1 cellular context compared by ENCODE assay signal in the genomic region with DNA sequence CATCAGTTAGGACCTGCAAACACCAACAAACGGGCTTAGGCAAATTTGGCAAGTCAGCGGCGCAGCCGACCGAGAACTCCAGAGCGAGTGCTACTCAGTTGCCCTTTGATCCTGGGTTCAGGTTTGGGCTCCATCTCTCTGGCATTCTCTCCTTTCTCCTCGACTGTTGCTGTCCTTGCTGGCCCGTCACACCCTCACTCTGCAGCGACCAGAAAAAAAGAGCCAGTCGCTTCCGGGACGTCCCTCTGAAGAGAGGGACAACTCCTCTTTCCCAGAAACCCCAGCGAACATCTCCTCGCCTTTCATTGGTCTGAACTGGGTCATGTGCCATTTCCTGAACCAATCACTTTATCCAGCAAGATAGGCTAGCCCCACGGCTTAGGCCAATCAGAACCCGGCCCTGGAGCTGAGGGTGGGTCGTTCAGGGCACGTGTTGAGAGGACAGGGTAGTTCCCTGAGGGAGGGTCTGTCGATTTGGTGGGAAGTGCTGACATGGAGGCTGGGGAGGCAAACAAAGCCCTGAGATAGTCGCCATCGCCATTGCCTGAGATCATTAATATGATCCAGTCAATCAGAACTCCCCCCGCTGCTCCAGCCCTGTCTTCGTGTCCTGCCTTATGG.
TF ChIP-seq lines count a peak whose summit lies in the region.

No MANE protein-coding gene starts in this region.

TF ChIP-seq in K562, 482 proteins besides CTCF, POLR2A, EP300 and RAD21 (continued from another document):
- no peak for TF ChIP-seq ZNF584 (CRISPR knock-in tag; IDR thresholded peaks at IDR 0.05; ENCODE audit: low read depth)
- no peak for TF ChIP-seq ZNF121 (CRISPR knock-in tag; conservative IDR thresholded peaks at IDR 0.05)
- TF ChIP-seq NELFE (IDR thresholded peaks at IDR 0.05; ENCODE audit: insufficient read depth, insufficient read length): no peak
- TF ChIP-seq SMC3 (conservative IDR thresholded peaks at IDR 0.05; ENCODE audit: insufficient read depth, low read depth, low read length): no peak
- TF ChIP-seq, protein P1, sequence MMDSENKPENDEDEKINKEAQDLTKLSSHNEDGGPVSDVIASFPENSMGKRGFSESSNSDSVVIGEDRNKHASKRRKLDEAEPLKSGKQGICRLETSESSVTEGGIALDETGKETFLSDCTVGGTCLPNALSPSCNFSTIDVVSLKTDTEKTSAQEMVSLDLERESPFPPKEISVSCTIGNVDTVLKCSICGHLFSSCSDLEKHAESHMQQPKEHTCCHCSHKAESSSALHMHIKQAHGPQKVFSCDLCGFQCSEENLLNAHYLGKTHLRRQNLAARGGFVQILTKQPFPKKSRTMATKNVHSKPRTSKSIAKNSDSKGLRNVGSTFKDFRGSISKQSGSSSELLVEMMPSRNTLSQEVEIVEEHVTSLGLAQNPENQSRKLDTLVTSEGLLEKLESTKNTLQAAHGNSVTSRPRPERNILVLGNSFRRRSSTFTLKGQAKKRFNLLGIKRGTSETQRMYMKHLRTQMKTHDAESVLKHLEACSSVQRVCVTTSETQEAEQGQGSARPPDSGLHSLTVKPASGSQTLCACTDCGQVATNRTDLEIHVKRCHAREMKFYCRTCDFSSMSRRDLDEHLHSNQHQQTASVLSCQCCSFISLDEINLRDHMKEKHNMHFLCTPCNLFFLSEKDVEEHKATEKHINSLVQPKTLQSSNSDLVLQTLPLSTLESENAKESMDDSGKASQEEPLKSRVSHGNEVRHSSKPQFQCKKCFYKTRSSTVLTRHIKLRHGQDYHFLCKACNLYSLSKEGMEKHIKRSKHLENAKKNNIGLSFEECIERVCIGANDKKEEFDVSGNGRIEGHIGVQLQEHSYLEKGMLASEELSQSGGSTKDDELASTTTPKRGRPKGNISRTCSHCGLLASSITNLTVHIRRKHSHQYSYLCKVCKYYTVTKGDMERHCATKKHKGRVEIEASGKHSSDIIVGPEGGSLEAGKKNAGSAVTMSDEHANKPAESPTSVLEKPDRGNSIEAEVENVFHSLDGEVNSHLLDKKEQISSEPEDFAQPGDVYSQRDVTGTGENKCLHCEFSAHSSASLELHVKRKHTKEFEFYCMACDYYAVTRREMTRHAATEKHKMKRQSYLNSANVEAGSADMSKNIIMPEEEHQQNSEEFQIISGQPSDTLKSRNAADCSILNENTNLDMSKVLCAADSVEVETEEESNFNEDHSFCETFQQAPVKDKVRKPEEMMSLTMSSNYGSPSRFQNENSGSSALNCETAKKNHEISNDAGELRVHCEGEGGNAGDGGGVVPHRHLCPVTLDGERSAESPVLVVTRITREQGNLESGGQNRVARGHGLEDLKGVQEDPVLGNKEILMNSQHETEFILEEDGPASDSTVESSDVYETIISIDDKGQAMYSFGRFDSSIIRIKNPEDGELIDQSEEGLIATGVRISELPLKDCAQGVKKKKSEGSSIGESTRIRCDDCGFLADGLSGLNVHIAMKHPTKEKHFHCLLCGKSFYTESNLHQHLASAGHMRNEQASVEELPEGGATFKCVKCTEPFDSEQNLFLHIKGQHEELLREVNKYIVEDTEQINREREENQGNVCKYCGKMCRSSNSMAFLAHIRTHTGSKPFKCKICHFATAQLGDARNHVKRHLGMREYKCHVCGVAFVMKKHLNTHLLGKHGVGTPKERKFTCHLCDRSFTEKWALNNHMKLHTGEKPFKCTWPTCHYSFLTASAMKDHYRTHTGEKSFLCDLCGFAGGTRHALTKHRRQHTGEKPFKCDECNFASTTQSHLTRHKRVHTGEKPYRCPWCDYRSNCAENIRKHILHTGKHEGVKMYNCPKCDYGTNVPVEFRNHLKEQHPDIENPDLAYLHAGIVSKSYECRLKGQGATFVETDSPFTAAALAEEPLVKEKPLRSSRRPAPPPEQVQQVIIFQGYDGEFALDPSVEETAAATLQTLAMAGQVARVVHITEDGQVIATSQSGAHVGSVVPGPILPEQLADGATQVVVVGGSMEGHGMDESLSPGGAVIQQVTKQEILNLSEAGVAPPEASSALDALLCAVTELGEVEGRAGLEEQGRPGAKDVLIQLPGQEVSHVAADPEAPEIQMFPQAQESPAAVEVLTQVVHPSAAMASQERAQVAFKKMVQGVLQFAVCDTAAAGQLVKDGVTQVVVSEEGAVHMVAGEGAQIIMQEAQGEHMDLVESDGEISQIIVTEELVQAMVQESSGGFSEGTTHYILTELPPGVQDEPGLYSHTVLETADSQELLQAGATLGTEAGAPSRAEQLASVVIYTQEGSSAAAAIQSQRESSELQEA (IDR thresholded peaks at IDR 0.05; ENCODE audit: low read depth): no peak
- TF ChIP-seq GTF2E2 (tag; IDR thresholded peaks at IDR 0.05): peak; percentile 96
- no peak for TF ChIP-seq ZNF778 (CRISPR knock-in tag; IDR thresholded peaks at IDR 0.05)
- TF ChIP-seq FOXP1 (CRISPR knock-in tag; IDR thresholded peaks at IDR 0.05): peak; percentile 72; the same call in 1 of the 2 replicates
- TF ChIP-seq GABPB2 (CRISPR knock-in tag; conservative IDR thresholded peaks at IDR 0.05): no peak
- no peak for TF ChIP-seq BMI1 (IDR thresholded peaks at IDR 0.05; ENCODE audit: low read length)
- TF ChIP-seq, protein P2, sequence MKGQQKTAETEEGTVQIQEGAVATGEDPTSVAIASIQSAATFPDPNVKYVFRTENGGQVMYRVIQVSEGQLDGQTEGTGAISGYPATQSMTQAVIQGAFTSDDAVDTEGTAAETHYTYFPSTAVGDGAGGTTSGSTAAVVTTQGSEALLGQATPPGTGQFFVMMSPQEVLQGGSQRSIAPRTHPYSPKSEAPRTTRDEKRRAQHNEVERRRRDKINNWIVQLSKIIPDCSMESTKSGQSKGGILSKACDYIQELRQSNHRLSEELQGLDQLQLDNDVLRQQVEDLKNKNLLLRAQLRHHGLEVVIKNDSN (CRISPR knock-in tag; IDR thresholded peaks at IDR 0.05): peak; percentile 96
- no peak for TF ChIP-seq ZNF764 (CRISPR knock-in tag; IDR thresholded peaks at IDR 0.05; ENCODE audit: low read depth)
- TF ChIP-seq HNRNPLL (IDR thresholded peaks at IDR 0.05; ENCODE audit: low read depth, low read length, poor library complexity, severe bottlenecking): no peak
- TF ChIP-seq, protein P3, sequence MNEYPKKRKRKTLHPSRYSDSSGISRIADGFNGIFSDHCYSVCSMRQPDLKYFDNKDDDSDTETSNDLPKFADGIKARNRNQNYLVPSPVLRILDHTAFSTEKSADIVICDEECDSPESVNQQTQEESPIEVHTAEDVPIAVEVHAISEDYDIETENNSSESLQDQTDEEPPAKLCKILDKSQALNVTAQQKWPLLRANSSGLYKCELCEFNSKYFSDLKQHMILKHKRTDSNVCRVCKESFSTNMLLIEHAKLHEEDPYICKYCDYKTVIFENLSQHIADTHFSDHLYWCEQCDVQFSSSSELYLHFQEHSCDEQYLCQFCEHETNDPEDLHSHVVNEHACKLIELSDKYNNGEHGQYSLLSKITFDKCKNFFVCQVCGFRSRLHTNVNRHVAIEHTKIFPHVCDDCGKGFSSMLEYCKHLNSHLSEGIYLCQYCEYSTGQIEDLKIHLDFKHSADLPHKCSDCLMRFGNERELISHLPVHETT (CRISPR knock-in tag; conservative IDR thresholded peaks at IDR 0.05 in 1 of 2, IDR thresholded peaks at IDR 0.05 in 1 of 2): peak in 1 of 2 experiments; percentile 64; a peak in 2 of 4 replicates
- peak; percentile 34; the same call in 1 of the 2 replicates for TF ChIP-seq TOE1 (IDR thresholded peaks at IDR 0.05; ENCODE audit: borderline replicate concordance)
- TF ChIP-seq TOE1 (CRISPR knock-in tag; IDR thresholded peaks at IDR 0.05; ENCODE audit: borderline replicate concordance, low read depth): no peak
- TF ChIP-seq CSDE1 (IDR thresholded peaks at IDR 0.05): no peak
- TF ChIP-seq ZNF766 (CRISPR knock-in tag; conservative IDR thresholded peaks at IDR 0.05): 0 out of 2 replicates have a peak, but pooled peaks have one; percentile 75
- no peak for TF ChIP-seq SMARCB1 (IDR thresholded peaks at IDR 0.05; ENCODE audit: insufficient read length, low read depth)
- TF ChIP-seq, protein P4, sequence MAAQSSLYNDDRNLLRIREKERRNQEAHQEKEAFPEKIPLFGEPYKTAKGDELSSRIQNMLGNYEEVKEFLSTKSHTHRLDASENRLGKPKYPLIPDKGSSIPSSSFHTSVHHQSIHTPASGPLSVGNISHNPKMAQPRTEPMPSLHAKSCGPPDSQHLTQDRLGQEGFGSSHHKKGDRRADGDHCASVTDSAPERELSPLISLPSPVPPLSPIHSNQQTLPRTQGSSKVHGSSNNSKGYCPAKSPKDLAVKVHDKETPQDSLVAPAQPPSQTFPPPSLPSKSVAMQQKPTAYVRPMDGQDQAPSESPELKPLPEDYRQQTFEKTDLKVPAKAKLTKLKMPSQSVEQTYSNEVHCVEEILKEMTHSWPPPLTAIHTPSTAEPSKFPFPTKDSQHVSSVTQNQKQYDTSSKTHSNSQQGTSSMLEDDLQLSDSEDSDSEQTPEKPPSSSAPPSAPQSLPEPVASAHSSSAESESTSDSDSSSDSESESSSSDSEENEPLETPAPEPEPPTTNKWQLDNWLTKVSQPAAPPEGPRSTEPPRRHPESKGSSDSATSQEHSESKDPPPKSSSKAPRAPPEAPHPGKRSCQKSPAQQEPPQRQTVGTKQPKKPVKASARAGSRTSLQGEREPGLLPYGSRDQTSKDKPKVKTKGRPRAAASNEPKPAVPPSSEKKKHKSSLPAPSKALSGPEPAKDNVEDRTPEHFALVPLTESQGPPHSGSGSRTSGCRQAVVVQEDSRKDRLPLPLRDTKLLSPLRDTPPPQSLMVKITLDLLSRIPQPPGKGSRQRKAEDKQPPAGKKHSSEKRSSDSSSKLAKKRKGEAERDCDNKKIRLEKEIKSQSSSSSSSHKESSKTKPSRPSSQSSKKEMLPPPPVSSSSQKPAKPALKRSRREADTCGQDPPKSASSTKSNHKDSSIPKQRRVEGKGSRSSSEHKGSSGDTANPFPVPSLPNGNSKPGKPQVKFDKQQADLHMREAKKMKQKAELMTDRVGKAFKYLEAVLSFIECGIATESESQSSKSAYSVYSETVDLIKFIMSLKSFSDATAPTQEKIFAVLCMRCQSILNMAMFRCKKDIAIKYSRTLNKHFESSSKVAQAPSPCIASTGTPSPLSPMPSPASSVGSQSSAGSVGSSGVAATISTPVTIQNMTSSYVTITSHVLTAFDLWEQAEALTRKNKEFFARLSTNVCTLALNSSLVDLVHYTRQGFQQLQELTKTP (IDR thresholded peaks at IDR 0.05; ENCODE audit: low read depth in 1 of 2, partially characterized antibody in 2 of 2): no peak
- no peak for TF ChIP-seq NCOA2 (IDR thresholded peaks at IDR 0.05; ENCODE audit: partially characterized antibody in 2 of 2)
- TF ChIP-seq, protein P5, sequence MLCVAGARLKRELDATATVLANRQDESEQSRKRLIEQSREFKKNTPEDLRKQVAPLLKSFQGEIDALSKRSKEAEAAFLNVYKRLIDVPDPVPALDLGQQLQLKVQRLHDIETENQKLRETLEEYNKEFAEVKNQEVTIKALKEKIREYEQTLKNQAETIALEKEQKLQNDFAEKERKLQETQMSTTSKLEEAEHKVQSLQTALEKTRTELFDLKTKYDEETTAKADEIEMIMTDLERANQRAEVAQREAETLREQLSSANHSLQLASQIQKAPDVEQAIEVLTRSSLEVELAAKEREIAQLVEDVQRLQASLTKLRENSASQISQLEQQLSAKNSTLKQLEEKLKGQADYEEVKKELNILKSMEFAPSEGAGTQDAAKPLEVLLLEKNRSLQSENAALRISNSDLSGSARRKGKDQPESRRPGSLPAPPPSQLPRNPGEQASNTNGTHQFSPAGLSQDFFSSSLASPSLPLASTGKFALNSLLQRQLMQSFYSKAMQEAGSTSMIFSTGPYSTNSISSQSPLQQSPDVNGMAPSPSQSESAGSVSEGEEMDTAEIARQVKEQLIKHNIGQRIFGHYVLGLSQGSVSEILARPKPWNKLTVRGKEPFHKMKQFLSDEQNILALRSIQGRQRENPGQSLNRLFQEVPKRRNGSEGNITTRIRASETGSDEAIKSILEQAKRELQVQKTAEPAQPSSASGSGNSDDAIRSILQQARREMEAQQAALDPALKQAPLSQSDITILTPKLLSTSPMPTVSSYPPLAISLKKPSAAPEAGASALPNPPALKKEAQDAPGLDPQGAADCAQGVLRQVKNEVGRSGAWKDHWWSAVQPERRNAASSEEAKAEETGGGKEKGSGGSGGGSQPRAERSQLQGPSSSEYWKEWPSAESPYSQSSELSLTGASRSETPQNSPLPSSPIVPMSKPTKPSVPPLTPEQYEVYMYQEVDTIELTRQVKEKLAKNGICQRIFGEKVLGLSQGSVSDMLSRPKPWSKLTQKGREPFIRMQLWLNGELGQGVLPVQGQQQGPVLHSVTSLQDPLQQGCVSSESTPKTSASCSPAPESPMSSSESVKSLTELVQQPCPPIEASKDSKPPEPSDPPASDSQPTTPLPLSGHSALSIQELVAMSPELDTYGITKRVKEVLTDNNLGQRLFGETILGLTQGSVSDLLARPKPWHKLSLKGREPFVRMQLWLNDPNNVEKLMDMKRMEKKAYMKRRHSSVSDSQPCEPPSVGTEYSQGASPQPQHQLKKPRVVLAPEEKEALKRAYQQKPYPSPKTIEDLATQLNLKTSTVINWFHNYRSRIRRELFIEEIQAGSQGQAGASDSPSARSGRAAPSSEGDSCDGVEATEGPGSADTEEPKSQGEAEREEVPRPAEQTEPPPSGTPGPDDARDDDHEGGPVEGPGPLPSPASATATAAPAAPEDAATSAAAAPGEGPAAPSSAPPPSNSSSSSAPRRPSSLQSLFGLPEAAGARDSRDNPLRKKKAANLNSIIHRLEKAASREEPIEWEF (CRISPR knock-in tag; IDR thresholded peaks at IDR 0.05): no peak
- no peak for TF ChIP-seq BRF1 (IDR thresholded peaks at IDR 0.05; ENCODE audit: borderline replicate concordance, extremely low read depth, insufficient read length)
- no peak for TF ChIP-seq ZNF217 (CRISPR knock-in tag; IDR thresholded peaks at IDR 0.05)
- no peak for TF ChIP-seq ZNF146 (CRISPR knock-in tag; IDR thresholded peaks at IDR 0.05; ENCODE audit: unreplicated experiment)
- no peak for TF ChIP-seq MXI1 (IDR thresholded peaks at IDR 0.05; ENCODE audit: low read depth, low read length)
- no peak for TF ChIP-seq ZSCAN29 (IDR thresholded peaks at IDR 0.05)
